Comparison of ENCODE assay signal across 8 cellular contexts in the genomic region with DNA sequence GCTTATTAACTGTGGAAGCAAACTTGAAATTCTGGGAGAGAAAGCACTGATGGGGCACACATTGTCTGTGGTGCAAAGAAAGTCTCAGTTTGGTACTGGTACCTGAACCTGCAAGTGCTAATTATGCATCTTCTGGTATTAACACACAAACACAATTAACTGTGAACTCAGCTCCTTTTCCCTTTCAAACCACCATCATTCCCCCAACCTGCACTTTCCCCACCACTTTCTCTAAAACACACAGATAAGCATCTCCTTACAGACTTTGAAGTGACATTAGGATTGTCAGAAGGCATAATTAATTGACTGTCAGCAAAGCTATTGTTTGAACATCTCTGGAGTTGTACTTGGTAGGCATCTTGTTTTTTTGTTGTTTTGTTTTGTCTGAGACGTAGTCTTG.
"Had no signal": no experiment of that assay in that cellular context is flagged by ENCODE, and none has a peak within 500 bp of the region (broad histone marks: within the 10 kb centered on the region; RNA-seq: fewer than 3 reads in every experiment).

No MANE protein-coding gene starts in this region.

- H3K9ac ChIP-seq: GM23248, KMS-11 had no signal

- ATAC-seq: HCT116 had no signal

- H3K9me3 ChIP-seq: HAP-1 had no signal

- FAIRE-seq: HTR-8/SVneo had no signal

- H3K4me1 ChIP-seq: HAP-1 had no signal

- H2AFZ ChIP-seq: GM23248 had no signal

- DNase-seq: GOT3, H7, KBM-7 had no signal

- H3K4me3 ChIP-seq: GM23248, HAP-1 had no signal

- H3K27ac ChIP-seq: KMS-11 had no signal

- H3K36me3 ChIP-seq: HAP-1 had no signal

- H3K4me2 ChIP-seq: KMS-11 had no signal
